Comparison of ENCODE assay signal across 21 cellular contexts in genomic region chr11:68388595-68389198, GRCh38.
DNase-seq lines count a peak whose midpoint lies in the region; ATAC-seq, FAIRE-seq and TF ChIP-seq lines count a peak whose summit lies in the region.
"Had no signal": no experiment of that assay in that cellular context is flagged by ENCODE, and none has a peak within 500 bp of the region (broad histone marks: within the 10 kb centered on the region; RNA-seq: fewer than 3 reads in every experiment).

No MANE protein-coding gene starts in this region.

- 0 out of 2 replicates have a peak, but pooled peaks have one; percentile 14 for TF ChIP-seq CTCF in Loucy (conservative IDR thresholded peaks at IDR 0.05; ENCODE audit: low read length)
- TF ChIP-seq CTCF in chondrocyte (IDR thresholded peaks at IDR 0.05), result peak; percentile 10
- TF ChIP-seq CTCF in right lobe of liver (IDR thresholded peaks at IDR 0.05), result peak in 2 of 4 donors; percentile 18 to 22

- WGBS in right lobe of liver (ENCODE audit: insufficient coverage, low coverage, low lambda C conversion rate, missing lambda C conversion rate), result 42% methylated on average over 11 of the region's 11 CpGs

- no peaks in the 10 kb centered on the region for H3K4me1 ChIP-seq in Loucy (ENCODE audit: insufficient read depth, low read length, poor library complexity, severe bottlenecking)
- H3K4me1 ChIP-seq in right lobe of liver, result peaks cover 0 to 34% (median 14%) of the 10 kb centered on the region in 4 donors

- H3K9me3 ChIP-seq in Loucy (ENCODE audit: insufficient read depth, low read depth, low read length), result no peaks in the 10 kb centered on the region
- H3K9me3 ChIP-seq in right lobe of liver, result no peaks in the 10 kb centered on the region

- DNase-seq in GM12891 (ENCODE audit: insufficient read length, low spot score), result no peak
- DNase-seq in chondrocyte (ENCODE audit: low spot score), result no peak
- DNase-seq in right lobe of liver, result peak in 1 of 3 donors; percentile 45
- DNase-seq in AG08395 (ENCODE audit: low spot score), result no peak
- no peak for DNase-seq in stimulated activated naive CD8-positive, alpha-beta T cell treated with anti-CD3 and anti-CD28 coated beads, Interleukin-15, amount 100 ng/mL, for 72 hours
- DNase-seq in AG20443 (ENCODE audit: low spot score), result no peak
- DNase-seq: C1 segment of cervical spinal cord; Calu3; CD4-positive, alpha-beta T cell; DMS 273 treated with DMSO at 0.1 percent for 48 hours; DMS79; EL; H7; IMR-90; KG1 had no signal

- no peaks in the 10 kb centered on the region for H3K9me3 Mint-ChIP-seq in chondrocyte (ENCODE audit: low read depth)
- no peaks in the 10 kb centered on the region for H3K9me3 Mint-ChIP-seq in stimulated activated naive CD8-positive, alpha-beta T cell treated with anti-CD3 and anti-CD28 coated beads, Interleukin-15, amount 100 ng/mL, for 72 hours
- H3K9me3 Mint-ChIP-seq: CD4-positive, alpha-beta T cell; GM23338 had no signal

- peaks cover 2% of the 10 kb centered on the region for H4K20me1 ChIP-seq in Loucy (ENCODE audit: insufficient read depth, low read length, poor library complexity, severe bottlenecking)

- H3K9me2 ChIP-seq in Loucy (replicated peaks; ENCODE audit: low read depth, low read length), result no peaks in the 10 kb centered on the region

- H3K36me3 ChIP-seq in Loucy (ENCODE audit: insufficient read depth, low read length) (peaks cover 56% of the 10 kb centered on the region; the same call in 1 of the 2 replicates), right lobe of liver (peaks cover 0 to 33% (median 13%) of the 10 kb centered on the region in 4 donors)

- H3K4me3 ChIP-seq in Loucy (ENCODE audit: low read length, poor library complexity, severe bottlenecking) (no peak overlapping the region), right lobe of liver (no peak overlapping the region)
- H3K4me3 ChIP-seq: GM23338 had no signal

- intact Hi-C loops in right lobe of liver (cut with DNase I), result loop anchor here (5.0 to 10.0 kb wide), 3 partner anchors 74 to 131 kb away; partner anchors contain the start of gene LRP5 (in 1 of the 2)

- H3F3A ChIP-seq in Loucy (ENCODE audit: low read depth), result no peaks in the 10 kb centered on the region

- peaks cover 7% of the 10 kb centered on the region for H3K36me3 Mint-ChIP-seq in chondrocyte (ENCODE audit: low read depth)

- no peaks in the 10 kb centered on the region for H3K27me3 ChIP-seq in Loucy (ENCODE audit: insufficient read depth, low read length, poor library complexity, severe bottlenecking)
- H3K27me3 ChIP-seq in right lobe of liver, result no peaks in the 10 kb centered on the region

- TF ChIP-seq POLR2A in GM12891 (IDR thresholded peaks at IDR 0.05; ENCODE audit: low read depth, low read length) (no peak), right lobe of liver (IDR thresholded peaks at IDR 0.05) (no peak)

- ATAC-seq in right lobe of liver (peak; percentile 43 to 60 (median 52)), GM19397 (IDR thresholded peaks at IDR 0.05; ENCODE audit: unreplicated experiment) (no peak)
- ATAC-seq in stimulated activated naive CD8-positive, alpha-beta T cell treated with anti-CD3 and anti-CD28 coated beads, Interleukin-15, amount 100 ng/mL, for 72 hours, result no peak
- ATAC-seq: GM23338 had no signal

- peak; percentile 79 for FAIRE-seq in GM12891 (lab: Jason Lieb, UNC)
- FAIRE-seq: G401.6 had no signal

- H3K4me2 ChIP-seq in Loucy (ENCODE audit: low read depth, low read length, poor library complexity, severe bottlenecking), result no peak overlapping the region
- H3K4me2 ChIP-seq: GM23338 had no signal

- H3K9ac ChIP-seq in Loucy (ENCODE audit: low read depth, low read length, poor library complexity, severe bottlenecking), result no peak overlapping the region

- no peak overlapping the region for H2AFZ ChIP-seq in Loucy (ENCODE audit: low read length)
- H2AFZ ChIP-seq: GM23338 had no signal

- H3K4me3 Mint-ChIP-seq in chondrocyte (ENCODE audit: unreplicated experiment), result no peak overlapping the region
- H3K4me3 Mint-ChIP-seq in stimulated activated naive CD8-positive, alpha-beta T cell treated with anti-CD3 and anti-CD28 coated beads, Interleukin-15, amount 100 ng/mL, for 72 hours, result no peak overlapping the region
- H3K4me3 Mint-ChIP-seq: B cell; CD4-positive, alpha-beta T cell; GM23338 had no signal

- H3K27ac ChIP-seq in right lobe of liver, result peak overlapping the region; percentile 64 to 87 (median 73)
- H3K27ac ChIP-seq: HL-60 had no signal

- no peak overlapping the region for H3K27ac Mint-ChIP-seq in chondrocyte (ENCODE audit: unreplicated experiment)
- no peak overlapping the region for H3K27ac Mint-ChIP-seq in stimulated activated naive CD8-positive, alpha-beta T cell treated with anti-CD3 and anti-CD28 coated beads, Interleukin-15, amount 100 ng/mL, for 72 hours
- H3K27ac Mint-ChIP-seq: B cell; CD4-positive, alpha-beta T cell; GM23338 had no signal

- H3K4me1 Mint-ChIP-seq in chondrocyte (ENCODE audit: low read depth), result peaks cover 3% of the 10 kb centered on the region
- H3K4me1 Mint-ChIP-seq in stimulated activated naive CD8-positive, alpha-beta T cell treated with anti-CD3 and anti-CD28 coated beads, Interleukin-15, amount 100 ng/mL, for 72 hours, result peaks cover 4% of the 10 kb centered on the region
- H3K4me1 Mint-ChIP-seq: GM23338 had no signal

- H3K79me2 ChIP-seq in Loucy (ENCODE audit: insufficient read depth, low read length), result peaks cover 4% of the 10 kb centered on the region; the same call in 1 of the 2 replicates

- H3K27me3 Mint-ChIP-seq in chondrocyte (ENCODE audit: low read depth), result no peaks in the 10 kb centered on the region
- H3K27me3 Mint-ChIP-seq in stimulated activated naive CD8-positive, alpha-beta T cell treated with anti-CD3 and anti-CD28 coated beads, Interleukin-15, amount 100 ng/mL, for 72 hours, result no peaks in the 10 kb centered on the region
- H3K27me3 Mint-ChIP-seq: B cell; CD4-positive, alpha-beta T cell had no signal

TF ChIP-seq in GM12891, 5 proteins besides CTCF, POLR2A, EP300 and RAD21:
- no peak for TF ChIP-seq SPI1 (IDR thresholded peaks at IDR 0.05; ENCODE audit: low read depth, low read length)
- no peak for TF ChIP-seq PAX5 (IDR thresholded peaks at IDR 0.05; ENCODE audit: insufficient read depth, low read length, severe bottlenecking)
- no peak for TF ChIP-seq POU2F2 (IDR thresholded peaks at IDR 0.05; ENCODE audit: low read depth, low read length)
- no peak for TF ChIP-seq TAF1 (IDR thresholded peaks at IDR 0.05; ENCODE audit: low read depth, low read length)
- no peak for TF ChIP-seq POLR2AphosphoS5 (IDR thresholded peaks at IDR 0.05; ENCODE audit: low read depth, low read length)

Comparison
In these comparisons a context has a peak if more than half of its experiments do, and no peak if none do; other contexts are left out.
1. ATAC-seq: peak in right lobe of liver (4 of 4); none in GM19397 (single experiment) and stimulated activated naive CD8-positive, alpha-beta T cell treated with anti-CD3 and anti-CD28 coated beads, Interleukin-15, amount 100 ng/mL, for 72 hours (single experiment).